31 cellular contexts compared by ENCODE assay signal in the genomic region with DNA sequence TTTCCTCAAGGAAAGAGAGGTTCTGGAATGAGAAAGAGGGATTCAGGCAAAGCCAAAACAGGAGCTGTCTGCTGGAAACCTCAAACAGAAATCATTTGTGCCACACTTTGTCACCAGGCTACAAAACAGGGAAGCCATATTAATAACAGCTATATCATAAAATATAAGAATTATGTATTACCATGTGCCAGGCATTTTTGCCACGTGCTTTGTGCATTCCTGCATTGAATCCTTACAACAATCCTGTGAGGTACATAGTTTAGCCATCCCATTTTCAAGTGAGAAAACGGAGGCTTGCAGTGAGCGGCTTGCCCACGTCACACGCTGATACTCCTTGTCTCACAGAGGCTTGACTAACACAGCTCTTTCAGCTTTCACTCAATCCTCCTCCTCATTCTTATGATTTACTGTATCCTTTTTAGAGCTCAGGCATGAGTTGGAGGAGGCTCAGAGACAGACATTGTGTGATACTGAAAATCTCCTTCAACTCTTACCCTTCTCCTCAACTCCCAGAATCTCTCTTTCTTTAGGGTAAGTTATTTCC.
"Had no signal": no experiment of that assay in that cellular context is flagged by ENCODE, and none has a peak within 500 bp of the region (broad histone marks: within the 10 kb centered on the region; RNA-seq: fewer than 3 reads in every experiment).

No MANE protein-coding gene starts in this region.

- H3K36me3 Mint-ChIP-seq: T-cell had no signal

- ATAC-seq: Panc1, T-cell had no signal

- H3K9me3 ChIP-seq: SJSA1, SK-N-SH had no signal

- H3K9ac ChIP-seq: KMS-11, SK-N-SH had no signal

- H3K4me2 ChIP-seq: KMS-11, PC-9, SK-N-SH had no signal

- H3K27ac Mint-ChIP-seq: T-cell had no signal

- H3K4me1 ChIP-seq: SJSA1 had no signal

- H3K36me3 ChIP-seq: SJSA1 had no signal

- FAIRE-seq: RCC 7860 had no signal

- H3K4me3 ChIP-seq: PC-9, SJSA1 had no signal

- H2AFZ ChIP-seq: PC-9 had no signal

- H3K4me1 Mint-ChIP-seq: T-cell had no signal

- H3K4me3 Mint-ChIP-seq: T-cell had no signal

- DNase-seq: Karpas-422, KBM-7, MM.1S, MV-4-11, NCI-H1092, NCI-H1105, NCI-H1417 treated with DMSO at 0.1 percent for 48 hours, NCI-H1436 treated with DMSO at 0.1 percent for 48 hours, NCI-H1694, NCI-H187, NCI-H1930, NCI-H2029 treated with DMSO at 0.1 percent for 48 hours, NCI-H2081 treated with DMSO at 0.1 percent for 48 hours, NCI-H2107, NCI-H2171, NCI-H226, NCI-H446 treated with DMSO at 0.1 percent for 48 hours, NCI-H510A, NCI-H524, NCI-H526, NCI-H774, PC-9, Right ventricle myocardium superior, SHP77 treated with DMSO at 0.1 percent for 48 hours, SK-N-SH, T-cell had no signal

- H3K27me3 ChIP-seq: SJSA1 had no signal

- H3K27ac ChIP-seq: KMS-11, PC-9, RWPE1, SJSA1 had no signal
